Comparison of ENCODE assay signal across 8 cellular contexts in genomic region chr3:56303508-56303907, GRCh38.
DNase-seq lines count a peak whose midpoint lies in the region; ATAC-seq and TF ChIP-seq lines count a peak whose summit lies in the region.

No MANE protein-coding gene starts in this region.

- H3K27ac ChIP-seq in GM23248 (no peak overlapping the region), gastroesophageal sphincter (no peak overlapping the region)

- H3K9me3 ChIP-seq in GM23248 (ENCODE audit: low read depth) = no peaks in the 10 kb centered on the region
- H3K9me3 ChIP-seq in Loucy (ENCODE audit: insufficient read depth, low read depth, low read length) = no peaks in the 10 kb centered on the region
- H3K9me3 ChIP-seq in gastroesophageal sphincter = no peaks in the 10 kb centered on the region

- no peaks in the 10 kb centered on the region for H3K27me3 ChIP-seq in GM23248 (replicated peaks; ENCODE audit: insufficient read depth)
- no peaks in the 10 kb centered on the region for H3K27me3 ChIP-seq in Loucy (ENCODE audit: insufficient read depth, low read length, poor library complexity, severe bottlenecking)
- H3K27me3 ChIP-seq in gastroesophageal sphincter = no peaks in the 10 kb centered on the region

- H3K9me2 ChIP-seq in GM23248 (ENCODE audit: insufficient read depth) = no peaks in the 10 kb centered on the region
- no peaks in the 10 kb centered on the region for H3K9me2 ChIP-seq in Loucy (replicated peaks; ENCODE audit: low read depth, low read length)

- no peak overlapping the region for H2AFZ ChIP-seq in GM23248
- no peak overlapping the region for H2AFZ ChIP-seq in Loucy (ENCODE audit: low read length)

- ATAC-seq in gastroesophageal sphincter = no peak

- in situ Hi-C loops in GM23248 (cut with MboI) = no loop called here

- WGBS in GM23248 (ENCODE audit: low coverage in 1 of 2, low lambda C conversion rate in 2 of 2, missing lambda C conversion rate in 2 of 2), 2 experiments = 46 to 51% methylated on average over 5 of the region's 5 CpGs
- WGBS in gastroesophageal sphincter (ENCODE audit: low coverage in 1 of 2), 2 donors = 34 to 51% methylated on average over 3 to 4 of the region's 5 CpGs

- H3K4me3 ChIP-seq in GM23248 (no peak overlapping the region), Loucy (ENCODE audit: low read length, poor library complexity, severe bottlenecking) (no peak overlapping the region), gastroesophageal sphincter (no peak overlapping the region)

- TF ChIP-seq CTCF in Loucy (conservative IDR thresholded peaks at IDR 0.05; ENCODE audit: low read length) = peak; percentile 78
- TF ChIP-seq CTCF in gastroesophageal sphincter (IDR thresholded peaks at IDR 0.05) = peak in 1 of 4 experiments; percentile 27

- no peaks in the 10 kb centered on the region for H3F3A ChIP-seq in GM23248 (ENCODE audit: insufficient read depth)
- no peaks in the 10 kb centered on the region for H3F3A ChIP-seq in Loucy (ENCODE audit: low read depth)

- TF ChIP-seq POLR2A in gastroesophageal sphincter (IDR thresholded peaks at IDR 0.05) = no peak

- H4K20me1 ChIP-seq in GM23248 (ENCODE audit: insufficient read depth) (no peaks in the 10 kb centered on the region), Loucy (ENCODE audit: insufficient read depth, low read length, poor library complexity, severe bottlenecking) (no peaks in the 10 kb centered on the region)

- H3K4me2 ChIP-seq in GM23248 (ENCODE audit: unreplicated experiment) (no peak overlapping the region), Loucy (ENCODE audit: low read depth, low read length, poor library complexity, severe bottlenecking) (no peak overlapping the region)

- no peak overlapping the region for H3K9ac ChIP-seq in GM23248
- no peak overlapping the region for H3K9ac ChIP-seq in Loucy (ENCODE audit: low read depth, low read length, poor library complexity, severe bottlenecking)

- H3K4me1 ChIP-seq in GM23248 (ENCODE audit: insufficient read depth) = no peaks in the 10 kb centered on the region; the same call in none of the 2 replicates
- H3K4me1 ChIP-seq in Loucy (ENCODE audit: insufficient read depth, low read length, poor library complexity, severe bottlenecking) = no peaks in the 10 kb centered on the region
- H3K4me1 ChIP-seq in gastroesophageal sphincter = no peaks in the 10 kb centered on the region

- peak; percentile 65 for DNase-seq in DMS 273 (lab: John Stamatoyannopoulos, UW; ENCODE audit: unreplicated experiment)
- DNase-seq in DMS 273 treated with DMSO at 0.1 percent for 48 hours (lab: John Stamatoyannopoulos, UW) = no peak
- peak; percentile 54 for DNase-seq in GM23248
- DNase-seq in amniotic epithelial cell (ENCODE audit: low read depth) = peak; percentile 51
- peak; percentile 85 for DNase-seq in kidney tubule cell (ENCODE audit: low spot score)
- DNase-seq in COR-L47 (lab: John Stamatoyannopoulos, UW) = no peak

- TF ChIP-seq EP300 in gastroesophageal sphincter (IDR thresholded peaks at IDR 0.05) = no peak

- no peaks in the 10 kb centered on the region for H3K36me3 ChIP-seq in GM23248 (ENCODE audit: low read depth)
- no peaks in the 10 kb centered on the region for H3K36me3 ChIP-seq in Loucy (ENCODE audit: insufficient read depth, low read length)
- no peaks in the 10 kb centered on the region for H3K36me3 ChIP-seq in gastroesophageal sphincter

- H3K79me2 ChIP-seq in GM23248 (ENCODE audit: insufficient read depth) = no peaks in the 10 kb centered on the region
- H3K79me2 ChIP-seq in Loucy (ENCODE audit: insufficient read depth, low read length) = no peaks in the 10 kb centered on the region

Comparison
In these comparisons a context has a peak if more than half of its experiments do, and no peak if none do; other contexts are left out.
1. DNase-seq: peak in DMS 273 (single experiment), GM23248 (single experiment), amniotic epithelial cell (single experiment) and kidney tubule cell (single experiment); none in DMS 273 treated with DMSO at 0.1 percent for 48 hours (single experiment) and COR-L47 (single experiment).